ENCODE assay signal across 19 cellular contexts in the genomic region with DNA sequence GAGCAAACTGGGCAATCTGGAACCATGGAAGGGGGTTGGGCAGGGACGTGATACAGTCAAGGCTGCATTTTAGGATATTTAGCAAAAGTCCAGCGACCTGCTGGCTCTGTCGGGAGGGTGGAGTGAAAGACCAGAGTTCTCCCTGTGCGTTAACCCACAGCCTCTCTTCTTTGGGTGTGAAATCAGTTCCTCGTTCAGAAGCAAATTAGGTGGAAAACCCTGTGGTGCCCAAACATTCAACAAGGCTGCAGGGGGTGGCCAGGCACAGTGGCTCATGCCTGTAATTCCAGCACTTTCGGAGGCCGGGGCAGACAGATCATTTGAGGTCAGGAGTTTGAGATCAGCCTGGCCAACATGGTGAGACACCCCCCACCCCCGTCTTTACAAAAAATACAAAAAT. TPM values are rescaled to one million over a fixed set of nuclear protein-coding genes. Genes with fewer than 3 reads are reported as not detected.
A peak's percentile ranks its signal among the peaks of the same experiment; 100 is the strongest.
DNase-seq lines count a peak whose midpoint lies in the region; ATAC-seq and TF ChIP-seq lines count a peak whose summit lies in the region.
"Had no signal": no experiment of that assay in that cellular context is flagged by ENCODE, and none has a peak within 500 bp of the region (broad histone marks: within the 10 kb centered on the region; RNA-seq: fewer than 3 reads in every experiment).

No MANE protein-coding gene starts in this region.

- H2AFZ ChIP-seq in GM23338 (no peak overlapping the region), osteoblast (ENCODE audit: low read length) (no peak overlapping the region)
- H2AFZ ChIP-seq: GM23248 had no signal

- no peak overlapping the region for H4K5ac ChIP-seq in mesendoderm (ENCODE audit: low read length)

- no peak for DNase-seq in GM23338 (ENCODE audit: low spot score)
- peak; percentile 30 for DNase-seq in mesendoderm
- peak; percentile 71 for DNase-seq in osteoblast (ENCODE audit: insufficient read length, low spot score, missing footprints)
- no peak for DNase-seq in NCI-H2227 treated with DMSO at 0.1 percent for 48 hours (lab: John Stamatoyannopoulos, UW)
- DNase-seq in stimulated activated CD4-positive, alpha-beta T cell treated with anti-CD3 and anti-CD28 coated beads, Interleukin-12 subunit alpha, Interleukin-12 subunit beta, amount 100 ng/mL, for 4 hours, result no peak
- no peak for DNase-seq in activated CD4-positive, alpha-beta memory T cell treated with anti-CD3 and anti-CD28 coated beads, Interleukin-2, amount 10 ng/mL, durations not matched to agents 7 days and 5 days
- DNase-seq: CD4-positive, CD25-positive, alpha-beta regulatory T cell; CD8-positive, alpha-beta T cell; DMS153; DND-41; GM23248 had no signal

- no peaks in the 10 kb centered on the region for H3K9me3 Mint-ChIP-seq in GM23338
- no peaks in the 10 kb centered on the region for H3K9me3 Mint-ChIP-seq in activated CD4-positive, alpha-beta memory T cell treated with anti-CD3 and anti-CD28 coated beads, Interleukin-2, amount 10 ng/mL, durations not matched to agents 7 days and 5 days
- H3K9me3 Mint-ChIP-seq: CD4-positive, CD25-positive, alpha-beta regulatory T cell; CD8-positive, alpha-beta T cell had no signal

- H3K9ac ChIP-seq in HUES64 (ENCODE audit: low read depth, low read length), result no peak overlapping the region
- no peak overlapping the region for H3K9ac ChIP-seq in mesendoderm (ENCODE audit: low read length)
- H3K9ac ChIP-seq: BLaER1, GM23248 had no signal

- peaks cover 8% of the 10 kb centered on the region for H3K27me3 Mint-ChIP-seq in GM23338 (ENCODE audit: insufficient read depth, low read depth, poor library complexity)
- H3K27me3 Mint-ChIP-seq in activated CD4-positive, alpha-beta memory T cell treated with anti-CD3 and anti-CD28 coated beads, Interleukin-2, amount 10 ng/mL, durations not matched to agents 7 days and 5 days, result peaks cover 13% of the 10 kb centered on the region

- H3K79me2 ChIP-seq in GM23338 (replicated peaks; ENCODE audit: insufficient read depth) (no peaks in the 10 kb centered on the region), mesendoderm (ENCODE audit: control insufficient read depth, insufficient read depth, low read length) (no peaks in the 10 kb centered on the region), osteoblast (ENCODE audit: insufficient read depth, low read length) (no peaks in the 10 kb centered on the region)

- no peak overlapping the region for H3K27ac ChIP-seq in GM23338 (ENCODE audit: low read depth)
- H3K27ac ChIP-seq in HUES64 (ENCODE audit: low read depth, low read length), result peak overlapping the region; percentile 40; the same call in 1 of the 2 replicates
- no peak overlapping the region for H3K27ac ChIP-seq in mesendoderm (ENCODE audit: low read depth, low read length)
- no peak overlapping the region for H3K27ac ChIP-seq in osteoblast (ENCODE audit: low read depth, low read length)
- H3K27ac ChIP-seq: 22Rv1, BLaER1, C4-2B, GM23248 had no signal

- CTCF ChIA-PET in activated CD4-positive, alpha-beta memory T cell treated with anti-CD3 and anti-CD28 coated beads, Interleukin-2, amount 10 ng/mL, durations not matched to agents 7 days and 5 days (lab: Charles Lee), result interaction anchor here (3.3 kb wide), 1 partner anchor 14 kb away, joined by 12 read pairs; no protein-coding TSS in a partner anchor

- ATAC-seq in GM23338, result peak; percentile 17; the same call in 1 of the 3 replicates
- ATAC-seq: CD8-positive, alpha-beta T cell; HCT116 had no signal

- no peak overlapping the region for H2BK120ac ChIP-seq in mesendoderm (ENCODE audit: low read depth, low read length)

- no peak overlapping the region; the same call in 2 of the 3 replicates for H3K4me3 Mint-ChIP-seq in GM23338
- H3K4me3 Mint-ChIP-seq in activated CD4-positive, alpha-beta memory T cell treated with anti-CD3 and anti-CD28 coated beads, Interleukin-2, amount 10 ng/mL, durations not matched to agents 7 days and 5 days, result no peak overlapping the region
- H3K4me3 Mint-ChIP-seq: B cell; CD4-positive, CD25-positive, alpha-beta regulatory T cell; CD8-positive, alpha-beta T cell had no signal

- no peak overlapping the region for H3K4ac ChIP-seq in mesendoderm (ENCODE audit: low read depth, low read length)

- 49% methylated on average over 8 of the region's 8 CpGs for WGBS in HUES64
- no CpG with 5 or more reads among the region's 8 CpGs for WGBS in mesendoderm (ENCODE audit: extremely low coverage, insufficient coverage, low lambda C conversion rate)

- POLR2A ChIA-PET in activated CD4-positive, alpha-beta memory T cell treated with anti-CD3 and anti-CD28 coated beads, Interleukin-2, amount 10 ng/mL, durations not matched to agents 7 days and 5 days (lab: Charles Lee), result no interaction called here

- H2AK5ac ChIP-seq in mesendoderm (ENCODE audit: low read length), result no peak overlapping the region

- H2BK15ac ChIP-seq in mesendoderm (replicated peaks; ENCODE audit: low read depth), result no peak overlapping the region

- no peaks in the 10 kb centered on the region for H3F3A ChIP-seq in GM23338 (replicated peaks; ENCODE audit: low read depth)

- peaks cover 14% of the 10 kb centered on the region for H3K4me1 Mint-ChIP-seq in GM23338
- H3K4me1 Mint-ChIP-seq in activated CD4-positive, alpha-beta memory T cell treated with anti-CD3 and anti-CD28 coated beads, Interleukin-2, amount 10 ng/mL, durations not matched to agents 7 days and 5 days, result peaks cover 3% of the 10 kb centered on the region

- H4K20me1 ChIP-seq in GM23338 (replicated peaks; ENCODE audit: insufficient read depth), result no peaks in the 10 kb centered on the region
- no peaks in the 10 kb centered on the region for H4K20me1 ChIP-seq in osteoblast (ENCODE audit: insufficient read depth, low read length)
- H4K20me1 ChIP-seq: BLaER1 had no signal

- no peak overlapping the region for H4K8ac ChIP-seq in mesendoderm (ENCODE audit: low read depth, low read length)

- TF ChIP-seq CTCF in GM23338 (conservative IDR thresholded peaks at IDR 0.05; ENCODE audit: low read depth in 2 of 2), result no peak
- no peak for TF ChIP-seq CTCF in osteoblast (IDR thresholded peaks at IDR 0.05; ENCODE audit: extremely low read depth, low read depth, low read length)

- no peak overlapping the region for H3K4me3 ChIP-seq in GM23338
- H3K4me3 ChIP-seq in HUES64 (ENCODE audit: low read length), result no peak overlapping the region
- H3K4me3 ChIP-seq in mesendoderm (ENCODE audit: low read length), result no peak overlapping the region
- no peak overlapping the region for H3K4me3 ChIP-seq in osteoblast (ENCODE audit: insufficient read depth, low read length)
- H3K4me3 ChIP-seq: BLaER1, GM23248 had no signal

- no peak overlapping the region for H2BK5ac ChIP-seq in mesendoderm (ENCODE audit: low read length)

- H3K9me3 ChIP-seq in HUES64 (ENCODE audit: insufficient read depth, low read depth, low read length) (no peaks in the 10 kb centered on the region), osteoblast (ENCODE audit: low read depth, low read length) (no peaks in the 10 kb centered on the region)
- H3K9me3 ChIP-seq: BLaER1, Caco-2 had no signal

- no peak overlapping the region for H3K23ac ChIP-seq in mesendoderm (ENCODE audit: low read length)

- no peak overlapping the region for H3K56ac ChIP-seq in mesendoderm (ENCODE audit: low read length)

- H3K18ac ChIP-seq in mesendoderm (ENCODE audit: low read length), result no peak overlapping the region

- H3K36me3 ChIP-seq in GM23338 (ENCODE audit: insufficient read depth) (no peaks in the 10 kb centered on the region), HUES64 (ENCODE audit: insufficient read depth, low read length) (no peaks in the 10 kb centered on the region), mesendoderm (ENCODE audit: control insufficient read depth, insufficient read depth, low read length) (no peaks in the 10 kb centered on the region), osteoblast (ENCODE audit: insufficient read depth, low read length) (no peaks in the 10 kb centered on the region)
- H3K36me3 ChIP-seq: BLaER1 had no signal

- no peaks in the 10 kb centered on the region for H3K79me1 ChIP-seq in mesendoderm (ENCODE audit: low read length)

- H3K9me2 ChIP-seq in GM23338 (ENCODE audit: insufficient read depth), result no peaks in the 10 kb centered on the region

- no peaks in the 10 kb centered on the region; the same call in 2 of the 3 replicates for H3K36me3 Mint-ChIP-seq in GM23338 (ENCODE audit: low read depth)
- H3K36me3 Mint-ChIP-seq in activated CD4-positive, alpha-beta memory T cell treated with anti-CD3 and anti-CD28 coated beads, Interleukin-2, amount 10 ng/mL, durations not matched to agents 7 days and 5 days (ENCODE audit: low read depth), result no peaks in the 10 kb centered on the region
- H3K36me3 Mint-ChIP-seq: CD4-positive, CD25-positive, alpha-beta regulatory T cell; CD8-positive, alpha-beta T cell had no signal

- H3K27me3 ChIP-seq in GM23338 (ENCODE audit: insufficient read depth) (peaks cover 5% of the 10 kb centered on the region; the same call in 1 of the 2 replicates), HUES64 (ENCODE audit: insufficient read depth, low read length) (peaks cover 8% of the 10 kb centered on the region), mesendoderm (ENCODE audit: insufficient read depth, low read length, poor library complexity) (no peaks in the 10 kb centered on the region), osteoblast (ENCODE audit: insufficient read depth, low read length) (peaks cover 18% of the 10 kb centered on the region)

- no peak overlapping the region for H3K27ac Mint-ChIP-seq in GM23338
- no peak overlapping the region for H3K27ac Mint-ChIP-seq in activated CD4-positive, alpha-beta memory T cell treated with anti-CD3 and anti-CD28 coated beads, Interleukin-2, amount 10 ng/mL, durations not matched to agents 7 days and 5 days
- H3K27ac Mint-ChIP-seq: B cell; CD4-positive, CD25-positive, alpha-beta regulatory T cell; CD8-positive, alpha-beta T cell had no signal

- H3K4me1 ChIP-seq in GM23338 (ENCODE audit: insufficient read depth), result no peaks in the 10 kb centered on the region
- peaks cover 4% of the 10 kb centered on the region; the same call in 1 of the 2 replicates for H3K4me1 ChIP-seq in HUES64 (ENCODE audit: insufficient read depth, low read length)
- peaks cover 4% of the 10 kb centered on the region for H3K4me1 ChIP-seq in mesendoderm (ENCODE audit: control insufficient read depth, low read depth, low read length)
- H3K4me1 ChIP-seq in osteoblast (ENCODE audit: insufficient read depth, low read length), result no peaks in the 10 kb centered on the region
- H3K4me1 ChIP-seq: BLaER1, Caco-2 had no signal

- H3K4me2 ChIP-seq in GM23338, result no peak overlapping the region
- H3K4me2 ChIP-seq in mesendoderm (ENCODE audit: low read length), result no peak overlapping the region
- H3K4me2 ChIP-seq in osteoblast (ENCODE audit: insufficient read depth, low read length), result no peak overlapping the region
- H3K4me2 ChIP-seq: BLaER1 had no signal

RNA-seq across cellular contexts. Expression of a gene that starts 5.9 kb away (rescaled TPM):
- 4.4 and 5.0 TPM in 2 replicates for total RNA-seq in GM23338 (2014; rRNA removed; shearing (Covaris generic))
- 1.0 and 1.2 TPM in 2 replicates for polyA plus RNA-seq in GM23338 (2016; fragmentation: Nextera tagmentation; extraction: Ambion mirVana)
- 0.80 TPM for polyA plus RNA-seq in HUES64 (2013, experiment 1 of 2)
- 0.51 TPM for polyA plus RNA-seq in HUES64 (2013, experiment 2 of 2)
- 0.27 TPM for polyA plus RNA-seq in mesendoderm (2013, experiment 1 of 2)
- 0.21 TPM for polyA plus RNA-seq in mesendoderm (2013, experiment 2 of 2)
- 0.29 and 0.36 TPM in 2 replicates for total RNA-seq in osteoblast
- not detected for total RNA-seq in activated CD4-positive, alpha-beta memory T cell treated with anti-CD3 and anti-CD28 coated beads, Interleukin-2, amount 10 ng/mL, durations not matched to agents 7 days and 5 days
- total RNA-seq: CD4-positive, CD25-positive, alpha-beta regulatory T cell had no signal
- polyA plus RNA-seq: AG04450; CD4-positive, CD25-positive, alpha-beta regulatory T cell had no signal

RNA-seq across cellular contexts. Expression of a gene that starts 8.7 kb away (rescaled TPM):
- total RNA-seq in GM23338 (2014; rRNA removed; shearing (Covaris generic)), result 75.0 and 87.0 TPM in 2 replicates
- polyA plus RNA-seq in GM23338 (2016; fragmentation: Nextera tagmentation; extraction: Ambion mirVana), result 71.5 and 75.6 TPM in 2 replicates
- 49.8 TPM for polyA plus RNA-seq in HUES64 (2013, experiment 1 of 2)
- polyA plus RNA-seq in HUES64 (2013, experiment 2 of 2), result 44.6 TPM
- 142 TPM for polyA plus RNA-seq in mesendoderm (2013, experiment 1 of 2)
- 138 TPM for polyA plus RNA-seq in mesendoderm (2013, experiment 2 of 2)
- 165 and 182 TPM in 2 replicates for total RNA-seq in osteoblast
- 10 to 100 TPM; 49.5 to 52.5 TPM for total RNA-seq in activated CD4-positive, alpha-beta memory T cell treated with anti-CD3 and anti-CD28 coated beads, Interleukin-2, amount 10 ng/mL, durations not matched to agents 7 days and 5 days

RNA-seq across cellular contexts. Expression of a gene that starts 19.2 kb away (rescaled TPM):
- total RNA-seq in GM23338 (2014; rRNA removed; shearing (Covaris generic)), result 2.0 and 3.8 TPM in 2 replicates
- polyA plus RNA-seq in GM23338 (2016; fragmentation: Nextera tagmentation; extraction: Ambion mirVana), result 2.4 and 2.7 TPM in 2 replicates
- polyA plus RNA-seq in HUES64 (2013, experiment 1 of 2), result 2.0 TPM
- polyA plus RNA-seq in HUES64 (2013, experiment 2 of 2), result 2.9 TPM
- 3.0 TPM for polyA plus RNA-seq in mesendoderm (2013, experiment 1 of 2)
- polyA plus RNA-seq in mesendoderm (2013, experiment 2 of 2), result 3.4 TPM
- total RNA-seq in osteoblast, result 103 and 107 TPM in 2 replicates
- total RNA-seq in activated CD4-positive, alpha-beta memory T cell treated with anti-CD3 and anti-CD28 coated beads, Interleukin-2, amount 10 ng/mL, durations not matched to agents 7 days and 5 days, result not detected

RNA-seq across cellular contexts. Expression of a gene that starts 19.6 kb away (rescaled TPM):
- total RNA-seq in GM23338 (2014; rRNA removed; shearing (Covaris generic)), result 9.2 and 10.8 TPM in 2 replicates
- polyA plus RNA-seq in GM23338 (2016; fragmentation: Nextera tagmentation; extraction: Ambion mirVana), result 4.3 and 7.9 TPM in 2 replicates
- 23.5 TPM for polyA plus RNA-seq in HUES64 (2013, experiment 1 of 2)
- polyA plus RNA-seq in HUES64 (2013, experiment 2 of 2), result 29.1 TPM
- 7.9 TPM for polyA plus RNA-seq in mesendoderm (2013, experiment 1 of 2)
- polyA plus RNA-seq in mesendoderm (2013, experiment 2 of 2), result 7.0 TPM
- total RNA-seq in osteoblast, result under 0.01 TPM in 1 of 2 replicates, not detected in the other
- 1 to 10 TPM; 1.9 to 2.1 TPM for total RNA-seq in activated CD4-positive, alpha-beta memory T cell treated with anti-CD3 and anti-CD28 coated beads, Interleukin-2, amount 10 ng/mL, durations not matched to agents 7 days and 5 days
- polyA plus RNA-seq: CD4-positive, CD25-positive, alpha-beta regulatory T cell had no signal

RNA-seq across cellular contexts. Expression of a gene that starts 29.2 kb away (rescaled TPM):
- 92.7 and 99.6 TPM in 2 replicates for total RNA-seq in GM23338 (2014; rRNA removed; shearing (Covaris generic))
- 30.3 and 30.5 TPM in 2 replicates for polyA plus RNA-seq in GM23338 (2016; fragmentation: Nextera tagmentation; extraction: Ambion mirVana)
- polyA plus RNA-seq in HUES64 (2013, experiment 1 of 2), result 99.4 TPM
- polyA plus RNA-seq in HUES64 (2013, experiment 2 of 2), result 105 TPM
- polyA plus RNA-seq in mesendoderm (2013, experiment 1 of 2), result 110 TPM
- 109 TPM for polyA plus RNA-seq in mesendoderm (2013, experiment 2 of 2)
- 75.3 and 75.4 TPM in 2 replicates for total RNA-seq in osteoblast
- total RNA-seq in activated CD4-positive, alpha-beta memory T cell treated with anti-CD3 and anti-CD28 coated beads, Interleukin-2, amount 10 ng/mL, durations not matched to agents 7 days and 5 days, result 100 to 1,000 TPM; 146 to 150 TPM

Comparison
In these comparisons a context has a peak if more than half of its experiments do, and no peak if none do; other contexts are left out.
1. DNase-seq: peak in mesendoderm (single experiment) and osteoblast (single experiment); none in GM23338 (single experiment), NCI-H2227 treated with DMSO at 0.1 percent for 48 hours (single experiment), stimulated activated CD4-positive, alpha-beta T cell treated with anti-CD3 and anti-CD28 coated beads, Interleukin-12 subunit alpha, Interleukin-12 subunit beta, amount 100 ng/mL, for 4 hours (single experiment) and activated CD4-positive, alpha-beta memory T cell treated with anti-CD3 and anti-CD28 coated beads, Interleukin-2, amount 10 ng/mL, durations not matched to agents 7 days and 5 days (single experiment).
2. RNA of a gene that starts 19.2 kb away (total RNA-seq): 103 to 107 TPM in osteoblast; 2.0 to 3.8 TPM in GM23338 and not detected in activated CD4-positive, alpha-beta memory T cell treated with anti-CD3 and anti-CD28 coated beads, Interleukin-2, amount 10 ng/mL, durations not matched to agents 7 days and 5 days; every median in the first group is over 10 times any median in the second.